1 cellular context compared by ENCODE assay signal in genomic region chr19:14053032-14053431, GRCh38.
TF ChIP-seq lines count a peak whose summit lies in the region.

No MANE protein-coding gene starts in this region.

TF ChIP-seq in K562, 482 proteins besides CTCF, POLR2A, EP300 and RAD21:
- TF ChIP-seq ARID2 (IDR thresholded peaks at IDR 0.05) = no peak
- TF ChIP-seq CBX3 (IDR thresholded peaks at IDR 0.05; ENCODE audit: borderline replicate concordance in 1 of 2, low read length in 2 of 2) = peak in 1 of 2 experiments; percentile 60; a peak in 1 of 3 replicates
- TF ChIP-seq ZNF12 (CRISPR knock-in tag; IDR thresholded peaks at IDR 0.05) = peak; percentile 99
